In genomic region chr17:50774225-50774803, GRCh38 we compare ENCODE assay signal across 27 cellular contexts. TPM values are rescaled to one million over a fixed set of nuclear protein-coding genes. Genes with fewer than 3 reads are reported as not detected.
DNase-seq lines count a peak whose midpoint lies in the region; ATAC-seq and TF ChIP-seq lines count a peak whose summit lies in the region.
"Had no signal": no experiment of that assay in that cellular context is flagged by ENCODE, and none has a peak within 500 bp of the region (broad histone marks: within the 10 kb centered on the region; RNA-seq: fewer than 3 reads in every experiment).

No MANE protein-coding gene starts in this region.

- H3K4me3 ChIP-seq in H7 (ENCODE audit: insufficient read depth, low read depth, low read length) (no peak overlapping the region), HFF-Myc (replicated peaks; ENCODE audit: low read depth, low read length) (no peak overlapping the region)
- H3K4me3 ChIP-seq: GM12878, GM23248, Peyer's patch, SJSA1 had no signal

- peaks cover 14 to 22% of the 10 kb centered on the region in 2 donors for H3K4me1 Mint-ChIP-seq in effector memory CD8-positive, alpha-beta T cell (ENCODE audit: low read depth in 2 of 2)
- peaks cover 6% of the 10 kb centered on the region for H3K4me1 Mint-ChIP-seq in stimulated activated memory B cell treated with anti-CD40 and anti-IgM and Interleukin-4, amounts not matched to agents 10 μg/mL and 1 μg/mL and 100 μg/mL, for 72 hours

- no peaks in the 10 kb centered on the region for H3K27me3 Mint-ChIP-seq in effector memory CD8-positive, alpha-beta T cell
- no peaks in the 10 kb centered on the region for H3K27me3 Mint-ChIP-seq in stimulated activated memory B cell treated with anti-CD40 and anti-IgM and Interleukin-4, amounts not matched to agents 10 μg/mL and 1 μg/mL and 100 μg/mL, for 72 hours
- H3K27me3 Mint-ChIP-seq: IgD-negative memory B cell had no signal

- TF ChIP-seq CTCF in HFF-Myc (IDR thresholded peaks at IDR 0.05; ENCODE audit: low read depth, low read length, missing control alignments) = peak; percentile 2
- TF ChIP-seq CTCF in foreskin keratinocyte (conservative IDR thresholded peaks at IDR 0.05) = peak; percentile 4

- H3K27me3 ChIP-seq in H7 (ENCODE audit: control insufficient read depth, insufficient read depth, low read length) = no peaks in the 10 kb centered on the region
- no peaks in the 10 kb centered on the region for H3K27me3 ChIP-seq in foreskin keratinocyte
- H3K27me3 ChIP-seq: Peyer's patch, SJSA1 had no signal

- no peaks in the 10 kb centered on the region for H3K9me3 Mint-ChIP-seq in effector memory CD8-positive, alpha-beta T cell
- H3K9me3 Mint-ChIP-seq in stimulated activated memory B cell treated with anti-CD40 and anti-IgM and Interleukin-4, amounts not matched to agents 10 μg/mL and 1 μg/mL and 100 μg/mL, for 72 hours = no peaks in the 10 kb centered on the region
- H3K9me3 Mint-ChIP-seq: HFFc6, IgD-negative memory B cell had no signal

- H3K27ac ChIP-seq in foreskin keratinocyte (no peak overlapping the region), substantia nigra (ENCODE audit: low read depth, low read length, poor library complexity, severe bottlenecking) (no peak overlapping the region)
- H3K27ac ChIP-seq: GM23248, Peyer's patch, SJSA1 had no signal

- DNase-seq in H7 (peak; percentile 57), HFF-Myc (ENCODE audit: extremely low read depth, low read depth) (no peak), foreskin keratinocyte (no peak), posterior vena cava (ENCODE audit: low spot score) (peak; percentile 3), substantia nigra (lab: John Stamatoyannopoulos, UW) (no peak)
- DNase-seq in effector memory CD8-positive, alpha-beta T cell = no peak
- DNase-seq: CD4-positive, CD25-positive, alpha-beta regulatory T cell; DMS79 treated with DMSO at 0.1 percent for 48 hours; GM23248; HFFc6; MV-4-11; NCI-H1105 treated with DMSO at 0.1 percent for 48 hours; NCI-H1694; NCI-H2081; NCI-H2171; NCI-H345; NCI-H524; NCI-H774; Peyer's patch had no signal

- no peaks in the 10 kb centered on the region for H3K36me3 ChIP-seq in H7 (replicated peaks; ENCODE audit: control insufficient read depth, insufficient read depth, low read length)
- H3K36me3 ChIP-seq: Peyer's patch, SJSA1 had no signal

- H3K4me1 ChIP-seq in foreskin keratinocyte = no peaks in the 10 kb centered on the region
- H3K4me1 ChIP-seq: SJSA1 had no signal

- H3K4me3 Mint-ChIP-seq in effector memory CD8-positive, alpha-beta T cell = no peak overlapping the region
- no peak overlapping the region for H3K4me3 Mint-ChIP-seq in stimulated activated memory B cell treated with anti-CD40 and anti-IgM and Interleukin-4, amounts not matched to agents 10 μg/mL and 1 μg/mL and 100 μg/mL, for 72 hours
- H3K4me3 Mint-ChIP-seq: CD4-positive, CD25-positive, alpha-beta regulatory T cell; HFFc6; IgD-negative memory B cell had no signal

- intact Hi-C loops in posterior vena cava (cut with DNase I) = no loop called here

- ATAC-seq in foreskin keratinocyte (no peak), HG02852 (IDR thresholded peaks at IDR 0.05; ENCODE audit: unreplicated experiment) (no peak)
- no peak for ATAC-seq in effector memory CD8-positive, alpha-beta T cell (replicated peaks)
- ATAC-seq in stimulated activated memory B cell treated with anti-CD40 and anti-IgM and Interleukin-4, amounts not matched to agents 10 μg/mL and 1 μg/mL and 100 μg/mL, for 72 hours = no peak
- ATAC-seq: GM12878 had no signal

- peaks cover 3% of the 10 kb centered on the region for H3K36me3 Mint-ChIP-seq in effector memory CD8-positive, alpha-beta T cell (ENCODE audit: insufficient read depth)
- no peaks in the 10 kb centered on the region for H3K36me3 Mint-ChIP-seq in stimulated activated memory B cell treated with anti-CD40 and anti-IgM and Interleukin-4, amounts not matched to agents 10 μg/mL and 1 μg/mL and 100 μg/mL, for 72 hours
- H3K36me3 Mint-ChIP-seq: CD4-positive, CD25-positive, alpha-beta regulatory T cell; IgD-negative memory B cell had no signal

- H3K27ac Mint-ChIP-seq in effector memory CD8-positive, alpha-beta T cell = peak overlapping the region in 1 of 2 donors; percentile 13
- no peak overlapping the region for H3K27ac Mint-ChIP-seq in stimulated activated memory B cell treated with anti-CD40 and anti-IgM and Interleukin-4, amounts not matched to agents 10 μg/mL and 1 μg/mL and 100 μg/mL, for 72 hours
- H3K27ac Mint-ChIP-seq: CD4-positive, CD25-positive, alpha-beta regulatory T cell; HFFc6; IgD-negative memory B cell had no signal

RNA-seq across cellular contexts. Expression of gene ANKRD40CL, which starts 7.0 kb away (rescaled TPM):
- total RNA-seq in H7 (2014; rRNA removed; shearing (Covaris generic)) = not detected in 2 replicates
- total RNA-seq in foreskin keratinocyte = not detected in 2 replicates
- not detected in 2 replicates for polyA plus RNA-seq in foreskin keratinocyte
- total RNA-seq in posterior vena cava = not detected
- total RNA-seq: CD4-positive, CD25-positive, alpha-beta regulatory T cell; GM12878; GM23248; HFFc6; M059J; OCI-LY7; SJSA1 had no signal
- polyA plus RNA-seq: BJ; CD4-positive, CD25-positive, alpha-beta regulatory T cell; GM12878; GM23248; IgD-negative memory B cell had no signal

RNA-seq across cellular contexts. Expression of gene LUC7L3, which starts 54.9 kb away (rescaled TPM):
- total RNA-seq in H7 (2014; rRNA removed; shearing (Covaris generic)) = 45.4 and 76.9 TPM in 2 replicates
- total RNA-seq in foreskin keratinocyte = 39.5 and 46.4 TPM in 2 replicates
- 63.6 and 74.2 TPM in 2 replicates for polyA plus RNA-seq in foreskin keratinocyte
- total RNA-seq in posterior vena cava = 10 to 100 TPM; 82.0 to 92.5 TPM

Comparison
In these comparisons a context has a peak if more than half of its experiments do, and no peak if none do; other contexts are left out.
1. DNase-seq: peak in H7 (single experiment) and posterior vena cava (single experiment); none in HFF-Myc (single experiment), foreskin keratinocyte (0 of 2), substantia nigra (0 of 49) and effector memory CD8-positive, alpha-beta T cell (0 of 3).